ENCODE assay signal across 8 cellular contexts in the genomic region with DNA sequence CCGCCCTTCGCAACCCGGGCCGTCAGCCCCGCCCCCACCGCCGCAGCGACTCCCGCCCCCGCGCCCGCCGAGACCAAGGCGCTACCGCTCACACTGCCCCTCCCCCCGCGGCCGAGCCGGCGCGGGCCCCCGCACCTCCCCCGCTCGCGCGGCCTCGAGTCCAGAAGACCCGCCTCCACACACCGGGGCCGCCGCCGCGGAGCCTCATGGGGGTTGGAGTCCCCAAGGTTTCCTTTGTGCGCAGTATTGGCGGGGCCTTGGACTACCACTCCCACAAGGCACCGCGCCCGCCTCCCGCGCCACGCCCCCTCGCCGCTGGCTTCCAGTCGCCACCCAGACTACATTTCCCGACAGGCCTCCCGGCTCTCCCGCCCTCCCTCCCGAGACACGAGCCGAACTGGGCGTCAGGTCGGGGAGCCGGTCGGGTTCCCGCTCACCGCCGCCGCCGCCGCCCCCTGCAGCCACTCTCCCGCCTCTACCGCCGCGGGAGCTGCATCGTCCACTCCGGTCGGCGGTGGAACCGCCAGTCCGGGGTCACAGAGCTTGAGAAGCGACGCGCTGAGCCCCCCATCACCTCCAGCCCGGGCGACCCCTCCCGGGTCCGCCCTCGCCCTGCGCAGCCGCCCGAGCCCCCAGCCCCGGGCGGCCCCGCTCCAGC. TPM values are rescaled to one million over a fixed set of nuclear protein-coding genes. Genes with fewer than 3 reads are reported as not detected.
A peak's percentile ranks its signal among the peaks of the same experiment; 100 is the strongest.
DNase-seq lines count a peak whose midpoint lies in the region; ATAC-seq and TF ChIP-seq lines count a peak whose summit lies in the region.

A gene (plus strand): TSS at position 371 of the 658 bp plus-strand sequence. CDS start 336 bp downstream, outside the sequence.

- peak within 1 kb of the TSS; percentile 90 for H2AFZ ChIP-seq in SU-DHL-6 (ENCODE audit: low read depth, low read length, severe bottlenecking)

- POLR2A ChIA-PET in activated naive CD8-positive, alpha-beta T cell treated with anti-CD3 and anti-CD28 coated beads, Interleukin-2, amount 10 ng/mL, durations not matched to agents 7 days and 5 days (lab: Charles Lee) = interaction anchor here (0.9 to 3.2 kb wide), 3 partner anchors 11 to 59 kb away, joined by 4 to 38 read pairs (median 5); a partner anchor contains a TSS

- peaks cover 25% of the 10 kb centered on the region for H3K79me2 ChIP-seq in SU-DHL-6 (ENCODE audit: insufficient read depth, low read length)

- no peaks in the 10 kb centered on the region for H3K9me2 ChIP-seq in SU-DHL-6 (replicated peaks; ENCODE audit: insufficient read depth, low read length)

- H3K4me2 ChIP-seq in SU-DHL-6 (ENCODE audit: low read depth, low read length, poor library complexity, severe bottlenecking) = peak within 1 kb of the TSS; percentile 86

- DNase-seq in NCI-H1417 (lab: John Stamatoyannopoulos, UW) = peak; percentile 98 to 99 (median 99)
- peak; percentile 99 for DNase-seq in activated naive CD8-positive, alpha-beta T cell treated with anti-CD3 and anti-CD28 coated beads, Interleukin-2, amount 10 ng/mL, durations not matched to agents 7 days and 5 days
- DNase-seq in Right ventricle myocardium inferior (ENCODE audit: missing footprints) = peak; percentile 100
- peak; percentile 100 for DNase-seq in ovary

- H3K9me3 Mint-ChIP-seq in activated naive CD8-positive, alpha-beta T cell treated with anti-CD3 and anti-CD28 coated beads, Interleukin-2, amount 10 ng/mL, durations not matched to agents 7 days and 5 days = no peaks in the 10 kb centered on the region

- H3K9me3 ChIP-seq in SU-DHL-6 (ENCODE audit: insufficient read depth, low read length) (no peaks in the 10 kb centered on the region), ovary (no peaks in the 10 kb centered on the region), thymus (ENCODE audit: control insufficient read depth) (no peaks in the 10 kb centered on the region)

- WGBS in ovary, 3 donors = 0 to 1% (median 0%) methylated on average over 31 to 84 of the region's 84 CpGs
- WGBS in thymus = under 1% methylated on average over 84 of the region's 84 CpGs

- H3K27ac Mint-ChIP-seq in activated naive CD8-positive, alpha-beta T cell treated with anti-CD3 and anti-CD28 coated beads, Interleukin-2, amount 10 ng/mL, durations not matched to agents 7 days and 5 days = peak within 1 kb of the TSS; percentile 84

- peak within 1 kb of the TSS; percentile 65 for H3K27ac ChIP-seq in SU-DHL-6 (ENCODE audit: low read depth, low read length)
- H3K27ac ChIP-seq in ovary = peak within 1 kb of the TSS; percentile 85 to 98
- H3K27ac ChIP-seq in thymus (ENCODE audit: low read depth) = peak within 1 kb of the TSS; percentile 91

- TF ChIP-seq EP300 in ovary (IDR thresholded peaks at IDR 0.05) = peak; percentile 68

- ATAC-seq in HG02763 (IDR thresholded peaks at IDR 0.05; ENCODE audit: unreplicated experiment) = peak; percentile 92
- ATAC-seq in activated naive CD8-positive, alpha-beta T cell treated with anti-CD3 and anti-CD28 coated beads, Interleukin-2, amount 10 ng/mL, durations not matched to agents 7 days and 5 days (ENCODE audit: low read depth) = peak; percentile 95
- peak; percentile 98 for ATAC-seq in Right ventricle myocardium inferior

- no peaks in the 10 kb centered on the region for H4K20me1 ChIP-seq in SU-DHL-6 (ENCODE audit: low read depth, low read length)

- H3K4me3 ChIP-seq in GM12875 (ENCODE audit: low read depth, low read length) = peak within 1 kb of the TSS; percentile 94
- H3K4me3 ChIP-seq in SU-DHL-6 (ENCODE audit: insufficient read depth, low read length, poor library complexity, severe bottlenecking) = peak within 1 kb of the TSS; percentile 93
- peak within 1 kb of the TSS; percentile 99 for H3K4me3 ChIP-seq in ovary
- peak within 1 kb of the TSS; percentile 93 for H3K4me3 ChIP-seq in thymus (ENCODE audit: low read length)

- H3K4me1 ChIP-seq in ovary (ENCODE audit: insufficient read depth) (peaks cover 6% of the 10 kb centered on the region), thymus (ENCODE audit: control insufficient read depth, insufficient read depth, low read length) (peaks cover 4% of the 10 kb centered on the region)

- TF ChIP-seq CTCF in GM12875 (IDR thresholded peaks at IDR 0.05; ENCODE audit: borderline replicate concordance, insufficient read depth, low read depth, low read length) = no peak
- TF ChIP-seq CTCF in SU-DHL-6 (IDR thresholded peaks at IDR 0.05; ENCODE audit: insufficient read depth, low read length, poor library complexity, severe bottlenecking) = no peak
- TF ChIP-seq CTCF in ovary (IDR thresholded peaks at IDR 0.05) = peak in 1 of 3 donors; percentile 20

- H3K9ac ChIP-seq in SU-DHL-6 (ENCODE audit: low read length) = peak within 1 kb of the TSS; percentile 99

- peaks cover 9% of the 10 kb centered on the region for H3K36me3 Mint-ChIP-seq in activated naive CD8-positive, alpha-beta T cell treated with anti-CD3 and anti-CD28 coated beads, Interleukin-2, amount 10 ng/mL, durations not matched to agents 7 days and 5 days

- peaks cover 2% of the 10 kb centered on the region for H3K27me3 Mint-ChIP-seq in activated naive CD8-positive, alpha-beta T cell treated with anti-CD3 and anti-CD28 coated beads, Interleukin-2, amount 10 ng/mL, durations not matched to agents 7 days and 5 days

- H3K4me1 Mint-ChIP-seq in activated naive CD8-positive, alpha-beta T cell treated with anti-CD3 and anti-CD28 coated beads, Interleukin-2, amount 10 ng/mL, durations not matched to agents 7 days and 5 days = peaks cover 17% of the 10 kb centered on the region

- peak; percentile 77 for TF ChIP-seq POLR2A in ovary (IDR thresholded peaks at IDR 0.05)

- 0 out of 2 replicates have a peak, but pooled peaks cover 6% of the 10 kb centered on the region for H3F3A ChIP-seq in SU-DHL-6 (ENCODE audit: insufficient read depth)

- H3K4me3 Mint-ChIP-seq in activated naive CD8-positive, alpha-beta T cell treated with anti-CD3 and anti-CD28 coated beads, Interleukin-2, amount 10 ng/mL, durations not matched to agents 7 days and 5 days = peak within 1 kb of the TSS; percentile 93

- H3K36me3 ChIP-seq in SU-DHL-6 (ENCODE audit: low read length) = no peaks in the 10 kb centered on the region
- no peaks in the 10 kb centered on the region for H3K36me3 ChIP-seq in ovary
- peaks cover 9% of the 10 kb centered on the region for H3K36me3 ChIP-seq in thymus (ENCODE audit: control insufficient read depth, insufficient read depth)

- intact Hi-C loops in Right ventricle myocardium inferior (cut with DNase I) (loop anchor here (1.0 kb wide), 1 partner anchor 10 kb away; no protein-coding TSS in a partner anchor), ovary (cut with DNase I) (no loop called here)

- H3K27me3 ChIP-seq in SU-DHL-6 (ENCODE audit: low read length) (no peaks in the 10 kb centered on the region), ovary (no peaks in the 10 kb centered on the region), thymus (ENCODE audit: control insufficient read depth, insufficient read depth) (no peaks in the 10 kb centered on the region)

RNA-seq across cellular contexts. Expression of the gene that starts here (rescaled TPM):
- total RNA-seq in activated naive CD8-positive, alpha-beta T cell treated with anti-CD3 and anti-CD28 coated beads, Interleukin-2, amount 10 ng/mL, durations not matched to agents 7 days and 5 days = 10 to 100 TPM; 12.1 TPM
- total RNA-seq in Right ventricle myocardium inferior = 8.0 TPM
- total RNA-seq in ovary = 10 to 100 TPM; 11.0 to 32.4 (median 16.5) TPM
- 10 to 100 TPM; 13.5 to 14.6 TPM for polyA plus RNA-seq in ovary
- polyA plus RNA-seq in thymus = 11.4 TPM

Comparison
In these comparisons a context has a peak if more than half of its experiments do, and no peak if none do; other contexts are left out.
1. Peak in every context shown above with its lines: DNase-seq, ATAC-seq, H3K4me3 ChIP-seq and H3K27ac ChIP-seq.